Comparison of ENCODE assay signal across 24 cellular contexts in the genomic region with DNA sequence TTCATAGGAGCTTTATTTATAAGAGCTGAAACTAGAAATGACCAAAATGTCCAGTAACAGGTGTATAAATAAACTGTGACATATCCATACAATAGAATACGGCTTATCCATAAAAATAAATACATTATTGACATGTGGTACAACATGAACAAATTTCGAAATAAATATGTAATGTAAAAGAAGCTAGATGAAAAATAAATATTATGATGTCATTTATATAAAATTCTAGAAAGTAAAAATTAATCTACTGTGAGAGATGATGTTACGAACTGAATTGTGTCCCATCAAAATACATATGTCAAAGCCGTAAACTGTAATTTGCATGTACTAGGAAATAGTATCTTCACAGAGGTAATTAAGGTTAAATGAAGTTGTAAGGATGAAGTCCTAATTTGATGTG.
"Had no signal": no experiment of that assay in that cellular context is flagged by ENCODE, and none has a peak within 500 bp of the region (broad histone marks: within the 10 kb centered on the region; RNA-seq: fewer than 3 reads in every experiment).

No MANE protein-coding gene starts in this region.

- H3K27me3 Mint-ChIP-seq: naive B cell had no signal

- H3K36me3 ChIP-seq: esophagus muscularis mucosa, gastrocnemius medialis, heart right ventricle, left lung, lower lobe of right lung had no signal

- H3K36me3 Mint-ChIP-seq: mesothelial cell of epicardium, naive B cell had no signal

- H3K27me3 ChIP-seq: dorsolateral prefrontal cortex, esophagus muscularis mucosa, foreskin keratinocyte, gastrocnemius medialis, heart right ventricle, left lung had no signal

- H3K4me1 ChIP-seq: esophagus muscularis mucosa, foreskin keratinocyte, gastrocnemius medialis, heart right ventricle, left lung, lower lobe of right lung had no signal

- FAIRE-seq: colon, endothelial cell of umbilical vein, islet of Langerhans, keratinocyte had no signal

- ATAC-seq: foreskin keratinocyte, gastrocnemius medialis, heart right ventricle, left cardiac atrium, left lung, left ventricle myocardium superior, lower lobe of right lung, mucosa of descending colon had no signal

- H3K4me3 ChIP-seq: coronary artery, dorsolateral prefrontal cortex, esophagus muscularis mucosa, gastrocnemius medialis, heart right ventricle, left lung, lower lobe of right lung, mucosa of descending colon had no signal

- H3K27ac Mint-ChIP-seq: mesothelial cell of epicardium, naive B cell had no signal

- H3K9me3 ChIP-seq: gastrocnemius medialis, left lung, lower lobe of right lung, mucosa of descending colon had no signal

- H3K27ac ChIP-seq: coronary artery, dorsolateral prefrontal cortex, esophagus muscularis mucosa, foreskin keratinocyte, gastrocnemius medialis, heart right ventricle, left lung, lower lobe of right lung had no signal

- H3K4me3 Mint-ChIP-seq: mesothelial cell of epicardium, naive B cell had no signal

- DNase-seq: dermis blood vessel endothelial cell; dorsolateral prefrontal cortex; effector CD4-positive, alpha-beta T cell; effector memory CD4-positive, alpha-beta T cell; foreskin keratinocyte; gastrocnemius medialis; glutamatergic neuron; head of caudate nucleus; heart right ventricle; hippocampal formation; left cardiac atrium; left ventricle myocardium superior; lower lobe of right lung; mesenchymal stem cell; mucosa of descending colon; naive B cell had no signal

- H3K4me1 Mint-ChIP-seq: naive B cell had no signal
